ENCODE assay signal across 1 cellular context in genomic region chr2:207750315-207750714, GRCh38.
TF ChIP-seq lines count a peak whose summit lies in the region.

No MANE protein-coding gene starts in this region.

TF ChIP-seq in WTC11, 78 proteins besides CTCF, POLR2A, EP300 and RAD21 (continued from another document):
- TF ChIP-seq TEAD4 (CRISPR knock-in tag; IDR thresholded peaks at IDR 0.05) (no peak), ZNF512 (CRISPR knock-in tag; IDR thresholded peaks at IDR 0.05; ENCODE audit: borderline replicate concordance) (no peak), IRF1 (CRISPR knock-in tag; IDR thresholded peaks at IDR 0.05) (no peak)
- TF ChIP-seq, protein P1, sequence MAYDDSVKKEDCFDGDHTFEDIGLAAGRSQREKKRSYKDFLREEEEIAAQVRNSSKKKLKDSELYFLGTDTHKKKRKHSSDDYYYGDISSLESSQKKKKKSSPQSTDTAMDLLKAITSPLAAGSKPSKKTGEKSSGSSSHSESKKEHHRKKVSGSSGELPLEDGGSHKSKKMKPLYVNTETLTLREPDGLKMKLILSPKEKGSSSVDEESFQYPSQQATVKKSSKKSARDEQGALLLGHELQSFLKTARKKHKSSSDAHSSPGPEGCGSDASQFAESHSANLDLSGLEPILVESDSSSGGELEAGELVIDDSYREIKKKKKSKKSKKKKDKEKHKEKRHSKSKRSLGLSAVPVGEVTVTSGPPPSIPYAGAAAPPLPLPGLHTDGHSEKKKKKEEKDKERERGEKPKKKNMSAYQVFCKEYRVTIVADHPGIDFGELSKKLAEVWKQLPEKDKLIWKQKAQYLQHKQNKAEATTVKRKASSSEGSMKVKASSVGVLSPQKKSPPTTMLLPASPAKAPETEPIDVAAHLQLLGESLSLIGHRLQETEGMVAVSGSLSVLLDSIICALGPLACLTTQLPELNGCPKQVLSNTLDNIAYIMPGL (CRISPR knock-in tag; IDR thresholded peaks at IDR 0.05), result no peak
